ENCODE assay signal across 13 cellular contexts in genomic region chr10:6071181-6072175, GRCh38. TPM values are rescaled to one million over a fixed set of nuclear protein-coding genes. Genes with fewer than 3 reads are reported as not detected.
DNase-seq lines count a peak whose midpoint lies in the region; ATAC-seq and TF ChIP-seq lines count a peak whose summit lies in the region.
"Had no signal": no experiment of that assay in that cellular context is flagged by ENCODE, and none has a peak within 500 bp of the region (broad histone marks: within the 10 kb centered on the region; RNA-seq: fewer than 3 reads in every experiment).

No MANE protein-coding gene starts in this region.

- H3K4me3 ChIP-seq in GM12865 (ENCODE audit: low read depth, low read length) (peak overlapping the region; percentile 51; the same call in 1 of the 2 replicates), osteoblast (ENCODE audit: insufficient read depth, low read length) (no peak overlapping the region)
- H3K4me3 ChIP-seq: adrenal gland had no signal

- H4K20me1 ChIP-seq in osteoblast (ENCODE audit: insufficient read depth, low read length), result no peaks in the 10 kb centered on the region

- DNase-seq in GM12865 (ENCODE audit: low read depth) (no peak), osteoblast (ENCODE audit: insufficient read length, low spot score, missing footprints) (peak; percentile 51), immature natural killer cell (no peak), UCSD-AML1 (lab: John Stamatoyannopoulos, UW; ENCODE audit: unreplicated experiment) (no peak)
- DNase-seq in activated T-cell treated with anti-CD3 and anti-CD28 coated beads, Interleukin-2, amount 50 U/mL, for 72 hours, result no peak
- DNase-seq: EL, HCEC 1CT, NCI-H1417 treated with DMSO at 0.1 percent for 48 hours, OCI-M1 had no signal

- peaks cover 4 to 6% of the 10 kb centered on the region in 2 donors for H3K36me3 Mint-ChIP-seq in activated T-cell treated with anti-CD3 and anti-CD28 coated beads, Interleukin-2, amount 50 U/mL, for 72 hours (ENCODE audit: insufficient read depth in 2 of 2)
- peaks cover 0 to 8% (median 3%) of the 10 kb centered on the region in 3 donors for H3K36me3 Mint-ChIP-seq in immature natural killer cell

- no peak overlapping the region for H3K27ac ChIP-seq in osteoblast (ENCODE audit: low read depth, low read length)
- H3K27ac ChIP-seq: VCaP had no signal

- H3K27ac Mint-ChIP-seq in activated T-cell treated with anti-CD3 and anti-CD28 coated beads, Interleukin-2, amount 50 U/mL, for 72 hours, result peak overlapping the region; percentile 96
- H3K27ac Mint-ChIP-seq in immature natural killer cell, result peak overlapping the region in 1 of 6 donors; percentile 43

- no peaks in the 10 kb centered on the region for H3K79me2 ChIP-seq in osteoblast (ENCODE audit: insufficient read depth, low read length)

- no peaks in the 10 kb centered on the region for H3K27me3 Mint-ChIP-seq in activated T-cell treated with anti-CD3 and anti-CD28 coated beads, Interleukin-2, amount 50 U/mL, for 72 hours (ENCODE audit: low read depth)
- H3K27me3 Mint-ChIP-seq in immature natural killer cell (ENCODE audit: low read depth in 3 of 3), result peaks cover 2 to 29% (median 16%) of the 10 kb centered on the region in 3 donors

- H3K4me1 Mint-ChIP-seq in activated T-cell treated with anti-CD3 and anti-CD28 coated beads, Interleukin-2, amount 50 U/mL, for 72 hours (ENCODE audit: low read depth), result peaks cover 96% of the 10 kb centered on the region
- peaks cover 10 to 15% of the 10 kb centered on the region in 2 donors for H3K4me1 Mint-ChIP-seq in immature natural killer cell

- peak overlapping the region; percentile 87 to 90 for H3K4me3 Mint-ChIP-seq in activated T-cell treated with anti-CD3 and anti-CD28 coated beads, Interleukin-2, amount 50 U/mL, for 72 hours
- no peak overlapping the region for H3K4me3 Mint-ChIP-seq in immature natural killer cell

- H3K36me3 ChIP-seq in osteoblast (ENCODE audit: insufficient read depth, low read length), result no peaks in the 10 kb centered on the region
- H3K36me3 ChIP-seq: adrenal gland had no signal

- no peaks in the 10 kb centered on the region for H3K9me3 ChIP-seq in osteoblast (ENCODE audit: low read depth, low read length)
- H3K9me3 ChIP-seq: adrenal gland had no signal

- TF ChIP-seq CTCF in GM12865 (IDR thresholded peaks at IDR 0.05; ENCODE audit: insufficient read depth, low read depth, low read length, missing control alignments) (no peak), osteoblast (IDR thresholded peaks at IDR 0.05; ENCODE audit: extremely low read depth, low read depth, low read length) (no peak)

- H2AFZ ChIP-seq in osteoblast (ENCODE audit: low read length), result no peak overlapping the region

- H3K4me1 ChIP-seq in osteoblast (ENCODE audit: insufficient read depth, low read length), result peaks cover 5% of the 10 kb centered on the region

- no peaks in the 10 kb centered on the region for H3K9me3 Mint-ChIP-seq in activated T-cell treated with anti-CD3 and anti-CD28 coated beads, Interleukin-2, amount 50 U/mL, for 72 hours
- H3K9me3 Mint-ChIP-seq in immature natural killer cell, result no peaks in the 10 kb centered on the region

- ATAC-seq in HG03045 (IDR thresholded peaks at IDR 0.05; ENCODE audit: unreplicated experiment), result peak; percentile 2
- no peak for ATAC-seq in activated T-cell treated with anti-CD3 and anti-CD28 coated beads, Interleukin-2, amount 50 U/mL, for 72 hours (replicated peaks in 1 of 2)
- ATAC-seq in HG03135 (IDR thresholded peaks at IDR 0.05; ENCODE audit: unreplicated experiment), result no peak

- H3K4me2 ChIP-seq in osteoblast (ENCODE audit: insufficient read depth, low read length), result no peak overlapping the region

- H3K27me3 ChIP-seq in osteoblast (ENCODE audit: insufficient read depth, low read length), result peaks cover 13% of the 10 kb centered on the region
- H3K27me3 ChIP-seq: adrenal gland had no signal

RNA-seq across cellular contexts. Expression of gene IL2RA, which starts 9.3 kb away (rescaled TPM):
- 1,000 to 10,000 TPM in 1 of 2 donors, 100 to 1,000 TPM in 1; 848 to 1,110 TPM for total RNA-seq in activated T-cell treated with anti-CD3 and anti-CD28 coated beads, Interleukin-2, amount 50 U/mL, for 72 hours
- not detected in 2 replicates for total RNA-seq in osteoblast
- 1 to 10 TPM; 2.7 to 3.9 (median 3.6) TPM for polyA plus RNA-seq in immature natural killer cell

RNA-seq across cellular contexts. Expression of gene RBM17, which starts 17.4 kb away (rescaled TPM):
- 100 to 1,000 TPM; 156 to 200 TPM for total RNA-seq in activated T-cell treated with anti-CD3 and anti-CD28 coated beads, Interleukin-2, amount 50 U/mL, for 72 hours
- 29.3 and 31.8 TPM in 2 replicates for total RNA-seq in osteoblast
- polyA plus RNA-seq in immature natural killer cell, result 10 to 100 TPM; 30.9 to 91.5 (median 55.5) TPM

Comparison
In these comparisons a context has a peak if more than half of its experiments do, and no peak if none do; other contexts are left out.
1. H3K4me3 Mint-ChIP-seq: peak in activated T-cell treated with anti-CD3 and anti-CD28 coated beads, Interleukin-2, amount 50 U/mL, for 72 hours (2 of 2); none in immature natural killer cell (0 of 5).
2. RNA of gene IL2RA, which starts 9.3 kb away (total RNA-seq): 848 to 1,110 TPM in activated T-cell treated with anti-CD3 and anti-CD28 coated beads, Interleukin-2, amount 50 U/mL, for 72 hours; not detected in osteoblast; every median in the first group is over 100 times any median in the second.